Comparison of ENCODE assay signal across 1 cellular context in the genomic region with DNA sequence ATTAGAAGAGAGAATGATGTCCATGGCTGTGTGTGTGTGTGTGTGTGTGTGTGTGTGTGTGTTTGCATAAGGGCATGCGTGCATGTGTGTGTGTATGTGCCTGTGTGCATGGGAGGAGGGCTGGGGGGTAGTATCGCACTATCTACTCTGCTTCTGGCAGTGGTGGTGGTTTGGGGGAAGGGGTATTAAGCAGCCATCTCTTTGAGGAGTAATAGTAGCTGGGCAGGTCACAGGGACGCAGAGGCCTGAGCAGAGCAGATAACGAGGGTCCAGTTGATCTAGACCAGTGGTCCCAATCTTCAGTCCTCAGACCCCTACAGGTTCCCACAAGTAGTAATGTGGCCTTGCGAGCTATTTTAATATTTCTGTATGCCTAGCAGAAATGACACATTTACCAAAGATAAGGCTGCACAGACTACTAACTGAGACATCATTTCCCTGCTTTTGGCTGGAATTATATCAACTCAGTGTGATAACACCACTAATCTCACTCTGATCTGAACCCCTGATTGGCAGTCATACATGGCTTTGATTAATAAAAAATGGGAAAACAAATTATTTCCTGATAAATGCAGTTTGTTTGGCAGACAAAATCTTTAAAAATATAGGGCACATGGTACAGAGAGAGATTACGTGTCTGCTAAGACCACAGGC.
A peak's percentile ranks its signal among the peaks of the same experiment; 100 is the strongest.
TF ChIP-seq lines count a peak whose summit lies in the region.

No MANE protein-coding gene starts in this region.

TF ChIP-seq in SK-N-SH, 30 proteins besides CTCF, POLR2A, EP300 and RAD21 (continued from another document):
- TF ChIP-seq, protein P1, sequence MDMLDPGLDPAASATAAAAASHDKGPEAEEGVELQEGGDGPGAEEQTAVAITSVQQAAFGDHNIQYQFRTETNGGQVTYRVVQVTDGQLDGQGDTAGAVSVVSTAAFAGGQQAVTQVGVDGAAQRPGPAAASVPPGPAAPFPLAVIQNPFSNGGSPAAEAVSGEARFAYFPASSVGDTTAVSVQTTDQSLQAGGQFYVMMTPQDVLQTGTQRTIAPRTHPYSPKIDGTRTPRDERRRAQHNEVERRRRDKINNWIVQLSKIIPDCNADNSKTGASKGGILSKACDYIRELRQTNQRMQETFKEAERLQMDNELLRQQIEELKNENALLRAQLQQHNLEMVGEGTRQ (IDR thresholded peaks at IDR 0.05; ENCODE audit: borderline replicate concordance, low read depth, low read length): no peak
- TF ChIP-seq, protein P2, sequence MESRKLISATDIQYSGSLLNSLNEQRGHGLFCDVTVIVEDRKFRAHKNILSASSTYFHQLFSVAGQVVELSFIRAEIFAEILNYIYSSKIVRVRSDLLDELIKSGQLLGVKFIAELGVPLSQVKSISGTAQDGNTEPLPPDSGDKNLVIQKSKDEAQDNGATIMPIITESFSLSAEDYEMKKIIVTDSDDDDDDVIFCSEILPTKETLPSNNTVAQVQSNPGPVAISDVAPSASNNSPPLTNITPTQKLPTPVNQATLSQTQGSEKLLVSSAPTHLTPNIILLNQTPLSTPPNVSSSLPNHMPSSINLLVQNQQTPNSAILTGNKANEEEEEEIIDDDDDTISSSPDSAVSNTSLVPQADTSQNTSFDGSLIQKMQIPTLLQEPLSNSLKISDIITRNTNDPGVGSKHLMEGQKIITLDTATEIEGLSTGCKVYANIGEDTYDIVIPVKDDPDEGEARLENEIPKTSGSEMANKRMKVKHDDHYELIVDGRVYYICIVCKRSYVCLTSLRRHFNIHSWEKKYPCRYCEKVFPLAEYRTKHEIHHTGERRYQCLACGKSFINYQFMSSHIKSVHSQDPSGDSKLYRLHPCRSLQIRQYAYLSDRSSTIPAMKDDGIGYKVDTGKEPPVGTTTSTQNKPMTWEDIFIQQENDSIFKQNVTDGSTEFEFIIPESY (IDR thresholded peaks at IDR 0.05; ENCODE audit: borderline replicate concordance, low read depth): no peak
- no peak; the same call in 1 of the 2 replicates for TF ChIP-seq RCOR1 (IDR thresholded peaks at IDR 0.05; ENCODE audit: low read length)
- TF ChIP-seq EZH2phosphoT487 (IDR thresholded peaks at IDR 0.05; ENCODE audit: borderline replicate concordance, low read depth): no peak
- TF ChIP-seq, protein P3, sequence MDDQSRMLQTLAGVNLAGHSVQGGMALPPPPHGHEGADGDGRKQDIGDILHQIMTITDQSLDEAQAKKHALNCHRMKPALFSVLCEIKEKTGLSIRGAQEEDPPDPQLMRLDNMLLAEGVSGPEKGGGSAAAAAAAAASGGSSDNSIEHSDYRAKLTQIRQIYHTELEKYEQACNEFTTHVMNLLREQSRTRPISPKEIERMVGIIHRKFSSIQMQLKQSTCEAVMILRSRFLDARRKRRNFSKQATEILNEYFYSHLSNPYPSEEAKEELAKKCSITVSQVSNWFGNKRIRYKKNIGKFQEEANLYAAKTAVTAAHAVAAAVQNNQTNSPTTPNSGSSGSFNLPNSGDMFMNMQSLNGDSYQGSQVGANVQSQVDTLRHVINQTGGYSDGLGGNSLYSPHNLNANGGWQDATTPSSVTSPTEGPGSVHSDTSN (IDR thresholded peaks at IDR 0.05): no peak
- TF ChIP-seq, protein P4, sequence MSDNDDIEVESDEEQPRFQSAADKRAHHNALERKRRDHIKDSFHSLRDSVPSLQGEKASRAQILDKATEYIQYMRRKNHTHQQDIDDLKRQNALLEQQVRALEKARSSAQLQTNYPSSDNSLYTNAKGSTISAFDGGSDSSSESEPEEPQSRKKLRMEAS (IDR thresholded peaks at IDR 0.05; ENCODE audit: low read depth): no peak
- TF ChIP-seq ELF1 (IDR thresholded peaks at IDR 0.05): no peak
- peak; percentile 79 for TF ChIP-seq CHD2 (IDR thresholded peaks at IDR 0.05; ENCODE audit: low read length, partially characterized antibody)
- TF ChIP-seq FOXM1 (IDR thresholded peaks at IDR 0.05; ENCODE audit: low read depth): no peak
- TF ChIP-seq, protein P5, sequence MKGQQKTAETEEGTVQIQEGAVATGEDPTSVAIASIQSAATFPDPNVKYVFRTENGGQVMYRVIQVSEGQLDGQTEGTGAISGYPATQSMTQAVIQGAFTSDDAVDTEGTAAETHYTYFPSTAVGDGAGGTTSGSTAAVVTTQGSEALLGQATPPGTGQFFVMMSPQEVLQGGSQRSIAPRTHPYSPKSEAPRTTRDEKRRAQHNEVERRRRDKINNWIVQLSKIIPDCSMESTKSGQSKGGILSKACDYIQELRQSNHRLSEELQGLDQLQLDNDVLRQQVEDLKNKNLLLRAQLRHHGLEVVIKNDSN (IDR thresholded peaks at IDR 0.05; ENCODE audit: borderline replicate concordance, low read depth): no peak
